25 cellular contexts compared by ENCODE assay signal in the genomic region with DNA sequence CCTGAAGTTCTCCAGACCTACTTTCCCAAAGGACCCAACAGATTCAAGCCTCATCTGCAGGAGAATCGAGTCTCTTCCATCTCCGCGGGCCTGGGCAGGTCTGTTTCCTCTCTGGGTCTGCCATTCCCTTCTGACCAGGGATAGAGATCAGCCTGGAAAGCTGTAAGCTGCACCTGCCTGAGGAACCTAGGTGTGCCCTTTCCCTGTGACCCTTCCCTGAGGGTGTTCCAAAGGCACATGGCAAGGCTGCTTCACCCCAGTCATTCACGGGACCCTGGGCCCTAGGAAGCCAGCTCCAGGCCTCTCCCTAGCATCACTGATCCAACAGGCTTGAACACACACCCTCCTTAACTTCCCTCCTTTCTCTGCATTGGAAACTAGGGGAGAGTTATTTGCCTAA.
DNase-seq lines count a peak whose midpoint lies in the region; ATAC-seq, FAIRE-seq and TF ChIP-seq lines count a peak whose summit lies in the region.
"Had no signal": no experiment of that assay in that cellular context is flagged by ENCODE, and none has a peak within 500 bp of the region (broad histone marks: within the 10 kb centered on the region; RNA-seq: fewer than 3 reads in every experiment).

No MANE protein-coding gene starts in this region.

- dilution Hi-C loops in endothelial cell of umbilical vein (cut with MboI; ENCODE audit: extremely low pct_ligation_motif_present, low sequenced_read_pairs), result no loop called here

- H3K27ac Mint-ChIP-seq in GM23338 (no peak overlapping the region; the same call in 1 of the 2 replicates), glutamatergic neuron (ENCODE audit: unreplicated experiment) (no peak overlapping the region)
- H3K27ac Mint-ChIP-seq: activated CD4-positive, alpha-beta T cell treated with anti-CD3 and anti-CD28 coated beads, Interleukin-2, amount 10 ng/mL, durations not matched to agents 24 days and 14 days; activated naive CD4-positive, alpha-beta T cell treated with anti-CD3 and anti-CD28 coated beads, Interleukin-2, amount 10 ng/mL, durations not matched to agents 7 days and 5 days; endodermal cell had no signal

- peak overlapping the region; percentile 1 for H3K18ac ChIP-seq in trophoblast cell (ENCODE audit: low read length)

- H4K8ac ChIP-seq in trophoblast cell (ENCODE audit: low read depth, low read length), result peak overlapping the region; percentile 20

- peak overlapping the region; percentile 37 for H2BK120ac ChIP-seq in trophoblast cell (ENCODE audit: insufficient read depth, low read length, poor library complexity)

- H3K9me2 ChIP-seq in GM23338 (ENCODE audit: insufficient read depth), result no peaks in the 10 kb centered on the region

- H4K12ac ChIP-seq in trophoblast cell (ENCODE audit: low read depth, low read length), result no peak overlapping the region

- H3K4me2 ChIP-seq in GM23338 (no peak overlapping the region), endothelial cell of umbilical vein (ENCODE audit: insufficient read depth, low read length) (no peak overlapping the region), trophoblast cell (ENCODE audit: low read length) (no peak overlapping the region)

- in situ Hi-C loops in Panc1 (cut with HindIII; ENCODE audit: low pct_unique_long_range_greater_than_20kb, low sequenced_read_pairs), result no loop called here

- no peak for TF ChIP-seq POLR2A in endothelial cell of umbilical vein (IDR thresholded peaks at IDR 0.05; ENCODE audit: low read depth, low read length)

- no CpG with 5 or more reads among the region's 4 CpGs for WGBS in trophoblast cell (ENCODE audit: extremely low coverage, insufficient coverage, insufficient read length)

- H3K27me3 Mint-ChIP-seq in GM23338 (ENCODE audit: insufficient read depth, low read depth, poor library complexity) (peaks cover 10% of the 10 kb centered on the region), glutamatergic neuron (ENCODE audit: unreplicated experiment) (no peaks in the 10 kb centered on the region)

- POLR2A ChIA-PET in Panc1 (lab: Charles Lee) (no interaction called here), endothelial cell of umbilical vein (lab: Charles Lee) (no interaction called here)

- H4K20me1 ChIP-seq in GM23338 (replicated peaks; ENCODE audit: insufficient read depth) (no peaks in the 10 kb centered on the region), endothelial cell of umbilical vein (replicated peaks; ENCODE audit: control insufficient read depth, extremely low read depth, insufficient read depth, low read length) (no peaks in the 10 kb centered on the region)

- H2BK5ac ChIP-seq in trophoblast cell (ENCODE audit: low read depth, low read length, poor library complexity), result peak overlapping the region; percentile 2

- H3K4me3 Mint-ChIP-seq in GM23338 (no peak overlapping the region), glutamatergic neuron (ENCODE audit: unreplicated experiment) (no peak overlapping the region)
- H3K4me3 Mint-ChIP-seq: activated CD4-positive, alpha-beta T cell treated with anti-CD3 and anti-CD28 coated beads, Interleukin-2, amount 10 ng/mL, durations not matched to agents 24 days and 14 days; activated naive CD4-positive, alpha-beta T cell treated with anti-CD3 and anti-CD28 coated beads, Interleukin-2, amount 10 ng/mL, durations not matched to agents 7 days and 5 days; endodermal cell; naive thymus-derived CD8-positive, alpha-beta T cell had no signal

- DNase-seq in GM23338 (ENCODE audit: low spot score) (no peak), Panc1 (ENCODE audit: low read depth, low spot score) (no peak), endothelial cell of umbilical vein (ENCODE audit: low read depth, low spot score) (no peak), trophoblast cell (no peak), foreskin fibroblast (no peak), medulla oblongata (ENCODE audit: extremely low spot score) (no peak), glutamatergic neuron (no peak)
- DNase-seq: activated CD4-positive, alpha-beta T cell treated with anti-CD3 and anti-CD28 coated beads, Interleukin-2, amount 10 ng/mL, durations not matched to agents 24 days and 14 days; activated naive CD4-positive, alpha-beta T cell treated with anti-CD3 and anti-CD28 coated beads, Interleukin-2, amount 10 ng/mL, durations not matched to agents 7 days and 5 days; cortex of kidney; DMS79 treated with DMSO at 0.1 percent for 48 hours; left ventricle myocardium inferior; naive thymus-derived CD8-positive, alpha-beta T cell; NCI-H1417 treated with DMSO at 0.1 percent for 48 hours; NCI-H2081; NCI-H774; occipital lobe; T-helper 9 cell; WERI-Rb-1 had no signal

- H3K79me2 ChIP-seq in GM23338 (replicated peaks; ENCODE audit: insufficient read depth) (no peaks in the 10 kb centered on the region), endothelial cell of umbilical vein (ENCODE audit: control insufficient read depth, insufficient read depth, low read length) (no peaks in the 10 kb centered on the region), trophoblast cell (ENCODE audit: control insufficient read depth, insufficient read depth, low read length, poor library complexity) (no peaks in the 10 kb centered on the region)

- TF ChIP-seq CTCF in GM23338 (conservative IDR thresholded peaks at IDR 0.05; ENCODE audit: low read depth in 2 of 2) (no peak), Panc1 (IDR thresholded peaks at IDR 0.05) (no peak), endothelial cell of umbilical vein (IDR thresholded peaks at IDR 0.05; ENCODE audit: extremely low read depth in 1 of 2, insufficient read depth in 1 of 2, low read depth in 1 of 2, low read length in 2 of 2) (no peak), foreskin fibroblast (IDR thresholded peaks at IDR 0.05; ENCODE audit: low read depth, low read length) (no peak), glutamatergic neuron (IDR thresholded peaks at IDR 0.05; ENCODE audit: partially characterized antibody, unreplicated experiment) (no peak)

- H3K27me3 ChIP-seq in GM23338 (ENCODE audit: insufficient read depth) (no peaks in the 10 kb centered on the region), Panc1 (ENCODE audit: control insufficient read depth, insufficient read depth, low read length) (peaks cover 5% of the 10 kb centered on the region; the same call in 1 of the 2 replicates), endothelial cell of umbilical vein (ENCODE audit: control insufficient read depth in 2 of 2, insufficient read depth in 2 of 2, low read length in 2 of 2) (peaks cover 0 to 4% of the 10 kb centered on the region in 2 experiments), trophoblast cell (ENCODE audit: insufficient read depth, low read length) (no peaks in the 10 kb centered on the region)
- H3K27me3 ChIP-seq: tibial nerve had no signal

- intact Hi-C loops in Panc1 (cut with micrococcal nuclease; ENCODE audit: unreplicated experiment) (no loop called here), endothelial cell of umbilical vein (cut with micrococcal nuclease) (loop anchor here (1.0 to 2.0 kb wide), 2 partner anchors 12 to 48 kb away; no protein-coding TSS in a partner anchor)

- H3K23ac ChIP-seq in trophoblast cell (ENCODE audit: low read length), result no peak overlapping the region

- CTCF ChIA-PET in Panc1 (lab: Charles Lee), result no interaction called here
- CTCF ChIA-PET in endothelial cell of umbilical vein (lab: Charles Lee), result no interaction called here

- H3K9ac ChIP-seq in endothelial cell of umbilical vein (replicated peaks; ENCODE audit: extremely low read depth, insufficient read depth, low read length), result no peak overlapping the region
- H3K9ac ChIP-seq in trophoblast cell (ENCODE audit: low read length), result no peak overlapping the region

- H4K91ac ChIP-seq in trophoblast cell (ENCODE audit: low read depth, low read length), result peak overlapping the region; percentile 66

- no peak overlapping the region for H3K4ac ChIP-seq in trophoblast cell (ENCODE audit: low read depth, low read length)

- H3K4me3 ChIP-seq in GM23338, result no peak overlapping the region
- H3K4me3 ChIP-seq in Panc1 (ENCODE audit: low read depth in 2 of 2, low read length in 2 of 2), result no peak overlapping the region
- no peak overlapping the region for H3K4me3 ChIP-seq in endothelial cell of umbilical vein (replicated peaks in 1 of 3; ENCODE audit: insufficient read depth in 1 of 3, low read depth in 1 of 3, low read length in 3 of 3)
- H3K4me3 ChIP-seq in trophoblast cell (ENCODE audit: low read depth, low read length), result no peak overlapping the region
- no peak overlapping the region for H3K4me3 ChIP-seq in foreskin fibroblast (ENCODE audit: low read depth in 1 of 2, low read length in 2 of 2)
- H3K4me3 ChIP-seq: left ventricle myocardium inferior, skin epidermis, tibial nerve had no signal

- H3K4me1 ChIP-seq in GM23338 (ENCODE audit: insufficient read depth) (peaks cover 46% of the 10 kb centered on the region), Panc1 (ENCODE audit: control insufficient read depth, insufficient read depth, low read length) (no peaks in the 10 kb centered on the region), endothelial cell of umbilical vein (ENCODE audit: control insufficient read depth, extremely low read depth, insufficient read depth, low read length) (peaks cover 26% of the 10 kb centered on the region), trophoblast cell (ENCODE audit: control insufficient read depth in 1 of 2, insufficient read depth in 2 of 2, low read length in 2 of 2) (peaks cover 4 to 14% of the 10 kb centered on the region in 2 experiments)
- H3K4me1 ChIP-seq: left ventricle myocardium inferior, tibial nerve had no signal

- H3K36me3 ChIP-seq in GM23338 (ENCODE audit: insufficient read depth), result no peaks in the 10 kb centered on the region
- H3K36me3 ChIP-seq in Panc1 (ENCODE audit: control insufficient read depth, insufficient read depth, low read length), result no peaks in the 10 kb centered on the region
- no peaks in the 10 kb centered on the region for H3K36me3 ChIP-seq in endothelial cell of umbilical vein (ENCODE audit: control insufficient read depth in 2 of 2, extremely low read depth in 1 of 2, insufficient read depth in 2 of 2, low read length in 2 of 2)
- H3K36me3 ChIP-seq in trophoblast cell (ENCODE audit: control insufficient read depth in 1 of 2, insufficient read depth in 2 of 2, low read length in 2 of 2), result no peaks in the 10 kb centered on the region
- H3K36me3 ChIP-seq: left ventricle myocardium inferior, tibial nerve, WERI-Rb-1 had no signal

- H3K4me1 Mint-ChIP-seq in GM23338, result peaks cover 42% of the 10 kb centered on the region
- no peaks in the 10 kb centered on the region for H3K4me1 Mint-ChIP-seq in glutamatergic neuron (ENCODE audit: low read depth, unreplicated experiment)

- no peaks in the 10 kb centered on the region for H3K9me1 ChIP-seq in endothelial cell of umbilical vein (replicated peaks; ENCODE audit: control insufficient read depth, extremely low read depth, insufficient read depth, low read length)

- peaks cover 5% of the 10 kb centered on the region for H3K79me1 ChIP-seq in trophoblast cell (ENCODE audit: low read length)

- H2AFZ ChIP-seq in GM23338 (no peak overlapping the region), endothelial cell of umbilical vein (ENCODE audit: low read depth, low read length) (peak overlapping the region; percentile 21), trophoblast cell (ENCODE audit: insufficient read depth, low read length, poor library complexity) (no peak overlapping the region)

- peak overlapping the region; percentile 16 for H3K14ac ChIP-seq in trophoblast cell (ENCODE audit: low read length)

- FAIRE-seq in endothelial cell of umbilical vein (lab: Jason Lieb, UNC), result no peak
- FAIRE-seq: bronchial epithelial cell had no signal

- H3K9me3 ChIP-seq in Panc1 (ENCODE audit: control insufficient read depth, insufficient read depth, low read depth, low read length) (no peaks in the 10 kb centered on the region), endothelial cell of umbilical vein (replicated peaks; ENCODE audit: control insufficient read depth, insufficient read depth, low read length) (no peaks in the 10 kb centered on the region), trophoblast cell (ENCODE audit: insufficient read depth, low read depth, low read length) (no peaks in the 10 kb centered on the region)

- ATAC-seq in GM23338 (no peak), Panc1 (peak; percentile 44)
- ATAC-seq: naive thymus-derived CD8-positive, alpha-beta T cell; Right ventricle myocardium inferior had no signal

- H3F3A ChIP-seq in GM23338 (replicated peaks; ENCODE audit: low read depth), result peaks cover 9% of the 10 kb centered on the region; the same call in 1 of the 2 replicates

- H3K27ac ChIP-seq in GM23338 (ENCODE audit: low read depth) (0 out of 2 replicates have a peak overlapping the region, but pooled peaks have one; percentile 27), Panc1 (ENCODE audit: low read length) (no peak overlapping the region), endothelial cell of umbilical vein (ENCODE audit: insufficient read depth, low read depth, low read length) (no peak overlapping the region), trophoblast cell (ENCODE audit: low read depth, low read length) (peak overlapping the region; percentile 18)
- H3K27ac ChIP-seq: C4-2B, left ventricle myocardium inferior, tibial nerve, WERI-Rb-1 had no signal

- no TSS peak for BruUV-seq in Panc1 (replicated peaks; lab: Mats Ljungman, UMichigan)
- BruUV-seq in endothelial cell of umbilical vein (replicated peaks; lab: Mats Ljungman, UMichigan), result no TSS peak

- H3K9me3 Mint-ChIP-seq in GM23338 (peaks cover 45% of the 10 kb centered on the region), glutamatergic neuron (ENCODE audit: unreplicated experiment) (peaks cover 2% of the 10 kb centered on the region)
- H3K9me3 Mint-ChIP-seq: endodermal cell had no signal

- H3K36me3 Mint-ChIP-seq in GM23338 (ENCODE audit: low read depth) (peaks cover 40% of the 10 kb centered on the region), glutamatergic neuron (ENCODE audit: unreplicated experiment) (peaks cover 12% of the 10 kb centered on the region)
- H3K36me3 Mint-ChIP-seq: activated naive CD4-positive, alpha-beta T cell treated with anti-CD3 and anti-CD28 coated beads, Interleukin-2, amount 10 ng/mL, durations not matched to agents 7 days and 5 days had no signal

- peak overlapping the region; percentile 71 for H2AK5ac ChIP-seq in trophoblast cell (ENCODE audit: low read length)

- H2BK12ac ChIP-seq in trophoblast cell (ENCODE audit: low read length), result peak overlapping the region; percentile 4

Comparison
In these comparisons a context has a peak if more than half of its experiments do, and no peak if none do; other contexts are left out.
1. H3K27ac ChIP-seq: peak in GM23338 (single experiment) and trophoblast cell (single experiment); none in Panc1 (single experiment) and endothelial cell of umbilical vein (single experiment).